8 cellular contexts compared by ENCODE assay signal in genomic region chr10:131900350-131901152, GRCh38. TPM values are rescaled to one million over a fixed set of nuclear protein-coding genes. Genes with fewer than 3 reads are reported as not detected.
DNase-seq lines count a peak whose midpoint lies in the region; ATAC-seq and TF ChIP-seq lines count a peak whose summit lies in the region.

PPP2R2D (plus strand) TSS chr10:131901008; CDS start chr10:131901149, 141 bp downstream.

- H3K9me3 Mint-ChIP-seq in activated T-helper 17 cell treated with anti-CD3 and anti-CD28 coated beads, Interleukin-2, amount 50 U/mL, for 72 hours, result no peaks in the 10 kb centered on the region
- H3K9me3 Mint-ChIP-seq in naive thymus-derived CD8-positive, alpha-beta T cell, result no peaks in the 10 kb centered on the region

- H3K27me3 Mint-ChIP-seq in activated T-helper 17 cell treated with anti-CD3 and anti-CD28 coated beads, Interleukin-2, amount 50 U/mL, for 72 hours, result peaks cover 8% of the 10 kb centered on the region
- peaks cover 0 to 10% (median 2%) of the 10 kb centered on the region in 5 donors for H3K27me3 Mint-ChIP-seq in naive thymus-derived CD8-positive, alpha-beta T cell

- H3K79me2 ChIP-seq in KMS-11 (ENCODE audit: insufficient read depth, low read depth), result peaks cover 40% of the 10 kb centered on the region

- H3K27ac ChIP-seq in KMS-11, result peak within 1 kb of the TSS; percentile 66

- peak within 1 kb of the TSS; percentile 94 for H3K4me3 Mint-ChIP-seq in activated T-helper 17 cell treated with anti-CD3 and anti-CD28 coated beads, Interleukin-2, amount 50 U/mL, for 72 hours
- peak within 1 kb of the TSS; percentile 84 to 93 (median 88) for H3K4me3 Mint-ChIP-seq in naive thymus-derived CD8-positive, alpha-beta T cell

- no peak within 1 kb of the TSS for H3K4me3 ChIP-seq in KMS-11 (IDR thresholded peaks at IDR 0.05; ENCODE audit: insufficient read depth, low read depth, low read length)
- peak within 1 kb of the TSS; percentile 72 for H3K4me3 ChIP-seq in fibroblast of mammary gland (ENCODE audit: control insufficient read depth, low read depth, low read length)

- H3K27me3 ChIP-seq in KMS-11 (ENCODE audit: insufficient read depth, low read depth), result peaks cover 19% of the 10 kb centered on the region

- peak within 1 kb of the TSS; percentile 96 for H3K27ac Mint-ChIP-seq in activated T-helper 17 cell treated with anti-CD3 and anti-CD28 coated beads, Interleukin-2, amount 50 U/mL, for 72 hours
- H3K27ac Mint-ChIP-seq in naive thymus-derived CD8-positive, alpha-beta T cell, result peak within 1 kb of the TSS; percentile 92 to 94 (median 93)

- peak within 1 kb of the TSS; percentile 80 for H3K4me2 ChIP-seq in KMS-11

- peaks cover 29% of the 10 kb centered on the region for H3K4me1 Mint-ChIP-seq in activated T-helper 17 cell treated with anti-CD3 and anti-CD28 coated beads, Interleukin-2, amount 50 U/mL, for 72 hours
- peaks cover 22 to 71% (median 63%) of the 10 kb centered on the region in 4 donors for H3K4me1 Mint-ChIP-seq in naive thymus-derived CD8-positive, alpha-beta T cell

- no peaks in the 10 kb centered on the region for H4K20me1 ChIP-seq in KMS-11 (ENCODE audit: insufficient read depth)

- H3K9ac ChIP-seq in KMS-11, result peak within 1 kb of the TSS; percentile 86

- no peaks in the 10 kb centered on the region for H3K36me3 ChIP-seq in KMS-11 (ENCODE audit: insufficient read depth)

- POLR2A ChIA-PET in naive thymus-derived CD8-positive, alpha-beta T cell (lab: Charles Lee), result interaction anchor here (0.8 to 3.4 kb wide), 7 partner anchors 11 to 122 kb away, joined by 3 to 26 read pairs (median 4); partner anchors contain the start of gene BNIP3

- TF ChIP-seq CTCF in KMS-11 (conservative IDR thresholded peaks at IDR 0.05; ENCODE audit: low read depth, low read length) (no peak), fibroblast of mammary gland (conservative IDR thresholded peaks at IDR 0.05; ENCODE audit: control insufficient read depth, insufficient read depth, low read depth, low read length) (no peak)

- ATAC-seq in GM21786 (IDR thresholded peaks at IDR 0.05; ENCODE audit: unreplicated experiment), result peak; percentile 88
- ATAC-seq in activated T-helper 17 cell treated with anti-CD3 and anti-CD28 coated beads, Interleukin-2, amount 50 U/mL, for 72 hours (replicated peaks), result peak; percentile 85
- ATAC-seq in naive thymus-derived CD8-positive, alpha-beta T cell, result peak; percentile 83 to 85

- peaks cover 36% of the 10 kb centered on the region for H3K36me3 Mint-ChIP-seq in activated T-helper 17 cell treated with anti-CD3 and anti-CD28 coated beads, Interleukin-2, amount 50 U/mL, for 72 hours (ENCODE audit: low read depth)
- no peaks in the 10 kb centered on the region for H3K36me3 Mint-ChIP-seq in naive thymus-derived CD8-positive, alpha-beta T cell

- DNase-seq in DMS79 treated with DMSO at 0.1 percent for 48 hours (lab: John Stamatoyannopoulos, UW) (peak; percentile 57), RPMI7951 (ENCODE audit: low read depth) (peak; percentile 82), fibroblast of mammary gland (ENCODE audit: low read depth) (peak; percentile 81)
- peak; percentile 93 to 99 (median 96) for DNase-seq in naive thymus-derived CD8-positive, alpha-beta T cell
- peak; percentile 94 to 99 (median 96) for DNase-seq in stimulated activated naive CD4-positive, alpha-beta T cell (lab: John Stamatoyannopoulos, UW)

- H2AFZ ChIP-seq in KMS-11 (ENCODE audit: low read depth), result peak within 1 kb of the TSS; percentile 75

- H3K4me1 ChIP-seq in KMS-11 (ENCODE audit: low read depth, poor library complexity, severe bottlenecking), result peaks cover 42% of the 10 kb centered on the region

RNA-seq across cellular contexts. Expression of gene PPP2R2D, which starts in this region (rescaled TPM):
- total RNA-seq in RPMI7951 (2014; rRNA removed; shearing (Covaris generic)), result 24.8 and 35.3 TPM in 2 replicates
- 10 to 100 TPM; 31.6 to 46.4 TPM for total RNA-seq in activated T-helper 17 cell treated with anti-CD3 and anti-CD28 coated beads, Interleukin-2, amount 50 U/mL, for 72 hours
- total RNA-seq in naive thymus-derived CD8-positive, alpha-beta T cell, result 10 to 100 TPM; 48.1 to 49.6 TPM
- polyA plus RNA-seq in naive thymus-derived CD8-positive, alpha-beta T cell, result 10 to 100 TPM; 22.7 to 38.3 (median 26.9) TPM
